Comparison of ENCODE assay signal across 28 cellular contexts in the genomic region with DNA sequence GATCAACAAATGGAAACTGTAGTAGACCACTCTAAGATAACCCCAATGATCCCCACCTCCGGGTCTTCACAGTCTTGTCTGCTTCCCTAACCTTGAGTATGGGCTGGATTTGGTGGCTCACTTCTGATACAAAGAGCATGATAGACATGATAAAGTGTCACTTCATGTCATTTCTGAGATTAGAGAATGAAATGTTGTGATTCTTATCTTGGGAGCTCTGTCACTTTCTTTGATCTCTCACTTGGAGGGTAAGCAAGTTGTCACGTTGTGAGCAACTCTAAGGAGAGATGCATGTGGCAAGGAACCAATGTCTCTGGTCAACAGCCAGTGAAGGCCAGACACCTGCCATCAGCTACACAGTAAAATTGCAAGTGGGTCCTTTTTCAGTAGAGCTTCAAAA. TPM values are rescaled to one million over a fixed set of nuclear protein-coding genes. Genes with fewer than 3 reads are reported as not detected.
"Had no signal": no experiment of that assay in that cellular context is flagged by ENCODE, and none has a peak within 500 bp of the region (broad histone marks: within the 10 kb centered on the region; RNA-seq: fewer than 3 reads in every experiment).

No MANE protein-coding gene starts in this region.

- H3K9me3 ChIP-seq: esophagus muscularis mucosa, gastroesophageal sphincter, lower lobe of right lung, mucosa of descending colon had no signal

- H3K27ac ChIP-seq: coronary artery, dorsolateral prefrontal cortex, esophagus muscularis mucosa, foreskin keratinocyte, gastroesophageal sphincter, heart right ventricle, left lung, lower lobe of right lung had no signal

- H3K4me3 Mint-ChIP-seq: mesothelial cell of epicardium had no signal

- H3K27me3 ChIP-seq: dorsolateral prefrontal cortex, foreskin keratinocyte, left lung had no signal

- H3K27ac Mint-ChIP-seq: mesothelial cell of epicardium had no signal

- H3K4me3 ChIP-seq: coronary artery, dorsolateral prefrontal cortex, esophagus muscularis mucosa, gastroesophageal sphincter, heart right ventricle, left lung, lower lobe of right lung, mucosa of descending colon had no signal

- H3K36me3 ChIP-seq: esophagus muscularis mucosa, heart right ventricle, left lung, lower lobe of right lung had no signal

- FAIRE-seq: colon, endothelial cell of umbilical vein, frontal cortex, islet of Langerhans, keratinocyte had no signal

- ATAC-seq: foreskin keratinocyte, gastroesophageal sphincter, heart right ventricle, left cardiac atrium, left lung, left ventricle myocardium superior, lower lobe of right lung, mucosa of descending colon had no signal

- H3K4me1 ChIP-seq: foreskin keratinocyte had no signal

- DNase-seq: dermis blood vessel endothelial cell; dorsolateral prefrontal cortex; effector CD4-positive, alpha-beta T cell; effector memory CD4-positive, alpha-beta T cell; foreskin keratinocyte; head of caudate nucleus; heart right ventricle; hippocampal formation; left cardiac atrium; left lung; left ventricle myocardium superior; lower lobe of right lung; mesenchymal stem cell; mucosa of descending colon had no signal

RNA-seq across cellular contexts. Expression of gene DNAH8, which starts 9.2 kb away (rescaled TPM):
- total RNA-seq: epithelial cell of proximal tubule, gastroesophageal sphincter, kidney epithelial cell, left cardiac atrium, left ventricle myocardium superior, lung microvascular endothelial cell, mesenteric fat pad had no signal
- polyA plus RNA-seq: fibroblast of lung, foreskin keratinocyte, heart right ventricle had no signal
